In genomic region chr1:21216835-21217811, GRCh38 we compare ENCODE assay signal across 8 cellular contexts. TPM values are rescaled to one million over a fixed set of nuclear protein-coding genes. Genes with fewer than 3 reads are reported as not detected.
A peak's percentile ranks its signal among the peaks of the same experiment; 100 is the strongest.
DNase-seq lines count a peak whose midpoint lies in the region; ATAC-seq and TF ChIP-seq lines count a peak whose summit lies in the region.

No MANE protein-coding gene starts in this region.

- H3K4me1 ChIP-seq in GM23248 (ENCODE audit: insufficient read depth): 0 out of 2 replicates have a peak, but pooled peaks cover 4% of the 10 kb centered on the region

- peaks cover 14% of the 10 kb centered on the region for H3K36me3 ChIP-seq in GM23248 (ENCODE audit: low read depth)

- intact Hi-C loops in left ventricle myocardium superior (cut with micrococcal nuclease): no loop called here

- H3K27ac ChIP-seq in GM23248: no peak overlapping the region

- H3K9me2 ChIP-seq in GM23248 (ENCODE audit: insufficient read depth): no peaks in the 10 kb centered on the region

- H4K20me1 ChIP-seq in GM23248 (ENCODE audit: insufficient read depth): no peaks in the 10 kb centered on the region

- H3K27me3 ChIP-seq in GM23248 (replicated peaks; ENCODE audit: insufficient read depth): no peaks in the 10 kb centered on the region

- in situ Hi-C loops in GM23248 (cut with MboI): no loop called here
- in situ Hi-C loops in SK-MEL-5 (cut with HindIII; ENCODE audit: low pct_unique_long_range_greater_than_20kb, low sequenced_read_pairs): no loop called here

- H3K9ac ChIP-seq in GM23248: no peak overlapping the region

- peak; percentile 81 for TF ChIP-seq CTCF in AG09309 (IDR thresholded peaks at IDR 0.05; ENCODE audit: control insufficient read depth, insufficient read depth, low read depth, low read length, missing control alignments)

- H3K9me3 ChIP-seq in GM23248 (ENCODE audit: low read depth): no peaks in the 10 kb centered on the region

- no peaks in the 10 kb centered on the region for H3K79me2 ChIP-seq in GM23248 (ENCODE audit: insufficient read depth)

- WGBS in GM23248 (ENCODE audit: low coverage in 1 of 2, low lambda C conversion rate in 2 of 2, missing lambda C conversion rate in 2 of 2), 2 experiments: 86 to 87% methylated on average over 18 to 19 of the region's 19 CpGs

- H2AFZ ChIP-seq in GM23248: no peak overlapping the region

- H3K4me2 ChIP-seq in GM23248 (ENCODE audit: unreplicated experiment): no peak overlapping the region

- DNase-seq in AG09309 (ENCODE audit: low read depth) (no peak), GM23248 (peak; percentile 57), SK-MEL-5 (ENCODE audit: low read depth, low spot score) (peak; percentile 59), left ventricle myocardium superior (peak; percentile 57), dedifferentiated amniotic fluid mesenchymal stem cell (ENCODE audit: extremely low spot score) (no peak)
- peak; percentile 54 for DNase-seq in activated gamma-delta T cell treated with anti-CD3 and anti-CD28 coated beads, Interleukin-2, amount 50 U/mL, for 16 hours (ENCODE audit: low read depth)
- peak; percentile 37 to 71 for DNase-seq in stimulated activated CD4-positive, alpha-beta T cell treated with anti-CD3 and anti-CD28 coated beads, Interleukin-12 subunit alpha, Interleukin-12 subunit beta, amount 100 ng/mL, for 24 hours (ENCODE audit: low read depth in 2 of 2)

- ATAC-seq in left ventricle myocardium superior: peak; percentile 33
- ATAC-seq in HG03571 (IDR thresholded peaks at IDR 0.05; ENCODE audit: unreplicated experiment): no peak

- H3K4me3 ChIP-seq in AG09309 (ENCODE audit: control insufficient read depth, low read depth, low read length) (no peak overlapping the region), GM23248 (no peak overlapping the region)

- H3F3A ChIP-seq in GM23248 (ENCODE audit: insufficient read depth): no peaks in the 10 kb centered on the region

RNA-seq across cellular contexts. Expression of gene EIF4G3, which starts 40.4 kb away (rescaled TPM):
- 43.1 and 65.5 TPM in 2 replicates for total RNA-seq in GM23248 (2014; rRNA removed; shearing (Covaris generic))
- polyA plus RNA-seq in GM23248 (2016; fragmentation: Nextera tagmentation; extraction: Ambion mirVana): 22.0 and 24.0 TPM in 2 replicates
- 25.1 and 25.7 TPM in 2 replicates for total RNA-seq in SK-MEL-5 (2014; rRNA removed; shearing (Covaris generic))
- 23.2 and 33.6 TPM in 2 replicates for polyA plus RNA-seq in SK-MEL-5 (2015; cell fraction: cytosol; rRNA removed)
- polyA plus RNA-seq in SK-MEL-5 (2015; cell fraction: nucleus; rRNA removed): 38.0 and 57.1 TPM in 2 replicates
- total RNA-seq in left ventricle myocardium superior: 28.8 TPM

Comparison
In these comparisons a context has a peak if more than half of its experiments do, and no peak if none do; other contexts are left out.
1. DNase-seq: peak in GM23248 (single experiment), SK-MEL-5 (single experiment), activated gamma-delta T cell treated with anti-CD3 and anti-CD28 coated beads, Interleukin-2, amount 50 U/mL, for 16 hours (single experiment), left ventricle myocardium superior (single experiment) and stimulated activated CD4-positive, alpha-beta T cell treated with anti-CD3 and anti-CD28 coated beads, Interleukin-12 subunit alpha, Interleukin-12 subunit beta, amount 100 ng/mL, for 24 hours (2 of 2); none in AG09309 (single experiment) and dedifferentiated amniotic fluid mesenchymal stem cell (single experiment).